ENCODE assay signal across 26 cellular contexts in genomic region chr3:14388200-14388599, GRCh38. TPM values are rescaled to one million over a fixed set of nuclear protein-coding genes. Genes with fewer than 3 reads are reported as not detected.
A peak's percentile ranks its signal among the peaks of the same experiment; 100 is the strongest.
DNase-seq lines count a peak whose midpoint lies in the region; ATAC-seq, FAIRE-seq and TF ChIP-seq lines count a peak whose summit lies in the region.
"Had no signal": no experiment of that assay in that cellular context is flagged by ENCODE, and none has a peak within 500 bp of the region (broad histone marks: within the 10 kb centered on the region; RNA-seq: fewer than 3 reads in every experiment).

No MANE protein-coding gene starts in this region.

- no peak for TF ChIP-seq RAD21 in HepG2 (CRISPR knock-in tag; IDR thresholded peaks at IDR 0.05)

- CTCF ChIA-PET in HepG2 (lab: Yijun Ruan, JAX; ENCODE audit: low intra/inter-chr PET ratio, low total read pairs) (no interaction called here), RWPE1 (lab: Yijun Ruan, JAX) (no interaction called here)

- H3K36me3 Mint-ChIP-seq in activated T-cell treated with anti-CD3 and anti-CD28 coated beads, Interleukin-2, amount 50 U/mL, for 24 hours (ENCODE audit: low read depth) = no peaks in the 10 kb centered on the region
- H3K36me3 Mint-ChIP-seq: CD8-positive, alpha-beta T cell; memory B cell; natural killer cell had no signal

- H3K4me1 ChIP-seq in right lobe of liver = peaks cover 0 to 11% (median 2%) of the 10 kb centered on the region in 4 donors
- H3K4me1 ChIP-seq in HepG2 (ENCODE audit: insufficient read depth, low read length) = peaks cover 7% of the 10 kb centered on the region; the same call in 1 of the 2 replicates
- H3K4me1 ChIP-seq in mesendoderm (ENCODE audit: control insufficient read depth, low read depth, low read length) = no peaks in the 10 kb centered on the region
- H3K4me1 ChIP-seq in upper lobe of right lung = peaks cover 17% of the 10 kb centered on the region
- H3K4me1 ChIP-seq: parathyroid adenoma had no signal

- H3K18ac ChIP-seq in mesendoderm (ENCODE audit: low read length) = peak overlapping the region; percentile 23

- H3K79me2 ChIP-seq in HepG2 (ENCODE audit: insufficient read depth, low read length) (no peaks in the 10 kb centered on the region), mesendoderm (ENCODE audit: control insufficient read depth, insufficient read depth, low read length) (no peaks in the 10 kb centered on the region)
- H3K79me2 ChIP-seq: parathyroid adenoma had no signal

- H2AFZ ChIP-seq in HepG2 (ENCODE audit: low read length) = no peak overlapping the region
- H2AFZ ChIP-seq: parathyroid adenoma had no signal

- H3K27ac Mint-ChIP-seq in activated T-cell treated with anti-CD3 and anti-CD28 coated beads, Interleukin-2, amount 50 U/mL, for 24 hours = no peak overlapping the region
- H3K27ac Mint-ChIP-seq: CD8-positive, alpha-beta T cell; memory B cell; natural killer cell; T-helper 2 cell treated with Interferon-gamma antibody and Interleukin-4, amounts not matched to agents 5 μg/mL and 100 μg/mL, for 36 hours had no signal

- no peak overlapping the region for H3K56ac ChIP-seq in mesendoderm (ENCODE audit: low read length)

- no peak for TF ChIP-seq POLR2A in right lobe of liver (IDR thresholded peaks at IDR 0.05)
- no peak for TF ChIP-seq POLR2A in HepG2 (IDR thresholded peaks at IDR 0.05; ENCODE audit: insufficient read depth in 1 of 2, low read depth in 2 of 2, low read length in 2 of 2)

- H3K4me3 ChIP-seq in right lobe of liver = no peak overlapping the region
- H3K4me3 ChIP-seq in HepG2 (replicated peaks in 1 of 3; ENCODE audit: insufficient read depth in 1 of 3, low read depth in 2 of 3, low read length in 3 of 3) = no peak overlapping the region
- H3K4me3 ChIP-seq in mesendoderm (ENCODE audit: low read length) = no peak overlapping the region
- no peak overlapping the region for H3K4me3 ChIP-seq in upper lobe of right lung
- H3K4me3 ChIP-seq: adrenal gland, esophagus squamous epithelium, sigmoid colon had no signal

- no peak for TF ChIP-seq EP300 in HepG2 (IDR thresholded peaks at IDR 0.05; ENCODE audit: low read depth in 2 of 2, low read length in 2 of 2)
- no peak for TF ChIP-seq EP300 in HepG2 (CRISPR knock-in tag; IDR thresholded peaks at IDR 0.05; ENCODE audit: borderline replicate concordance)

- no peaks in the 10 kb centered on the region for H4K20me1 ChIP-seq in HepG2 (ENCODE audit: insufficient read depth, low read length)

- no peak overlapping the region for H3K4ac ChIP-seq in mesendoderm (ENCODE audit: low read depth, low read length)

- BruUV-seq in HepG2 (replicated peaks; lab: Mats Ljungman, UMichigan) = no TSS peak

- H3K23ac ChIP-seq in mesendoderm (ENCODE audit: low read length) = no peak overlapping the region

- H3K79me1 ChIP-seq in mesendoderm (ENCODE audit: low read length) = no peaks in the 10 kb centered on the region

- H3K9ac ChIP-seq in HepG2 (ENCODE audit: insufficient read depth, low read depth, low read length) (no peak overlapping the region), mesendoderm (ENCODE audit: low read length) (no peak overlapping the region)
- H3K9ac ChIP-seq: parathyroid adenoma, SK-N-SH had no signal

- POLR2A ChIA-PET in HepG2 (lab: Yijun Ruan, JAX) = no interaction called here
- POLR2A ChIA-PET in RWPE1 (lab: Yijun Ruan, JAX; ENCODE audit: low non-redundant PET) = no interaction called here

- WGBS in right lobe of liver (ENCODE audit: insufficient coverage, low coverage, low lambda C conversion rate, missing lambda C conversion rate) = 30% methylated on average over 5 of the region's 5 CpGs
- 29% methylated on average over 5 of the region's 5 CpGs for WGBS in HepG2 (ENCODE audit: low lambda C conversion rate)
- WGBS in mesendoderm (ENCODE audit: extremely low coverage, insufficient coverage, low lambda C conversion rate) = no CpG with 5 or more reads among the region's 5 CpGs

- H3K4me2 ChIP-seq in HepG2 (ENCODE audit: low read depth, low read length) = no peak overlapping the region
- no peak overlapping the region for H3K4me2 ChIP-seq in mesendoderm (ENCODE audit: low read length)
- H3K4me2 ChIP-seq: SK-N-SH had no signal

- no peak for DNase-seq in right lobe of liver
- DNase-seq in HepG2 (ENCODE audit: low spot score) = no peak
- peak; percentile 65 for DNase-seq in RPMI8226
- no peak for DNase-seq in mesendoderm
- no peak for DNase-seq in upper lobe of right lung
- DNase-seq in RWPE1 (ENCODE audit: low spot score) = no peak
- no peak for DNase-seq in activated T-cell treated with anti-CD3 and anti-CD28 coated beads, Interleukin-2, amount 50 U/mL, for 24 hours
- DNase-seq: activated CD4-positive, alpha-beta T cell treated with anti-CD3 and anti-CD28 coated beads, Interleukin-2, amount 50 U/mL, for 4 hours; activated naive CD4-positive, alpha-beta T cell; adrenal gland; brain microvascular endothelial cell; CD8-positive, alpha-beta T cell; esophagus squamous epithelium; GDM1; glutamatergic neuron; natural killer cell; NCI-H1092 treated with DMSO at 0.1 percent for 48 hours; NCI-H510A treated with DMSO at 0.1 percent for 48 hours; sigmoid colon; SK-N-SH had no signal

- no peak overlapping the region for H2AK5ac ChIP-seq in mesendoderm (ENCODE audit: low read length)

- no peak overlapping the region for H2BK15ac ChIP-seq in mesendoderm (replicated peaks; ENCODE audit: low read depth)

- peaks cover 3% of the 10 kb centered on the region for H3K27me3 Mint-ChIP-seq in activated T-cell treated with anti-CD3 and anti-CD28 coated beads, Interleukin-2, amount 50 U/mL, for 24 hours

- H2BK5ac ChIP-seq in mesendoderm (ENCODE audit: low read length) = no peak overlapping the region

- in situ Hi-C loops in HepG2 (cut with HindIII; ENCODE audit: extremely low pct_ligation_motif_present, low pct_unique_long_range_greater_than_20kb) = no loop called here

- H3K9me3 Mint-ChIP-seq in activated T-cell treated with anti-CD3 and anti-CD28 coated beads, Interleukin-2, amount 50 U/mL, for 24 hours = no peaks in the 10 kb centered on the region
- H3K9me3 Mint-ChIP-seq: CD8-positive, alpha-beta T cell; natural killer cell; T-helper 2 cell treated with Interferon-gamma antibody and Interleukin-4, amounts not matched to agents 5 μg/mL and 100 μg/mL, for 36 hours had no signal

- H3K36me3 ChIP-seq in right lobe of liver (no peaks in the 10 kb centered on the region), HepG2 (replicated peaks in 1 of 2; ENCODE audit: control insufficient read depth in 1 of 2, insufficient read depth in 2 of 2, low read length in 2 of 2) (no peaks in the 10 kb centered on the region), mesendoderm (ENCODE audit: control insufficient read depth, insufficient read depth, low read length) (no peaks in the 10 kb centered on the region), upper lobe of right lung (no peaks in the 10 kb centered on the region)
- H3K36me3 ChIP-seq: adrenal gland, brain microvascular endothelial cell, esophagus squamous epithelium, sigmoid colon had no signal

- intact Hi-C loops in right lobe of liver (cut with DNase I) = no loop called here
- intact Hi-C loops in HepG2 (cut with micrococcal nuclease; ENCODE audit: unreplicated experiment) = no loop called here
- intact Hi-C loops in upper lobe of right lung (cut with DNase I) = no loop called here

- H4K5ac ChIP-seq in mesendoderm (ENCODE audit: low read length) = no peak overlapping the region

- no peak overlapping the region for H4K8ac ChIP-seq in mesendoderm (ENCODE audit: low read depth, low read length)

- TF ChIP-seq CTCF in right lobe of liver (IDR thresholded peaks at IDR 0.05) (no peak), HepG2 (CRISPR knock-in tag; IDR thresholded peaks at IDR 0.05) (no peak), upper lobe of right lung (IDR thresholded peaks at IDR 0.05) (no peak), RWPE1 (conservative IDR thresholded peaks at IDR 0.05; ENCODE audit: low read depth) (no peak)

- no peaks in the 10 kb centered on the region for H3K9me3 ChIP-seq in right lobe of liver
- no peaks in the 10 kb centered on the region for H3K9me3 ChIP-seq in HepG2 (ENCODE audit: low read length)
- H3K9me3 ChIP-seq in upper lobe of right lung = no peaks in the 10 kb centered on the region
- H3K9me3 ChIP-seq: adrenal gland, esophagus squamous epithelium, sigmoid colon, SK-N-SH had no signal

- peak in 3 of 4 donors; percentile 9 to 48 (median 32) for ATAC-seq in right lobe of liver
- no peak for ATAC-seq in HepG2
- ATAC-seq in upper lobe of right lung = peak; percentile 61
- ATAC-seq in GM18519 (IDR thresholded peaks at IDR 0.05; ENCODE audit: low FRiP score, unreplicated experiment) = no peak
- ATAC-seq: CD8-positive, alpha-beta T cell; natural killer cell had no signal

- no peak for FAIRE-seq in HepG2 (lab: Jason Lieb, UNC)
- FAIRE-seq: colon, urothelium cell line had no signal

- H2BK120ac ChIP-seq in mesendoderm (ENCODE audit: low read depth, low read length) = no peak overlapping the region

- H3K4me3 Mint-ChIP-seq in activated T-cell treated with anti-CD3 and anti-CD28 coated beads, Interleukin-2, amount 50 U/mL, for 24 hours = no peak overlapping the region
- H3K4me3 Mint-ChIP-seq: CD8-positive, alpha-beta T cell; memory B cell; natural killer cell; T-helper 2 cell treated with Interferon-gamma antibody and Interleukin-4, amounts not matched to agents 5 μg/mL and 100 μg/mL, for 36 hours had no signal

- H3K27ac ChIP-seq in right lobe of liver (no peak overlapping the region), HepG2 (ENCODE audit: extremely low read length, insufficient read depth, low read length) (no peak overlapping the region), mesendoderm (ENCODE audit: low read depth, low read length) (no peak overlapping the region), upper lobe of right lung (no peak overlapping the region), RWPE1 (no peak overlapping the region)
- H3K27ac ChIP-seq: adrenal gland, brain microvascular endothelial cell, esophagus squamous epithelium, parathyroid adenoma had no signal

- H3K27me3 ChIP-seq in right lobe of liver = no peaks in the 10 kb centered on the region
- H3K27me3 ChIP-seq in HepG2 (ENCODE audit: control insufficient read depth in 1 of 2, insufficient read depth in 2 of 2, low read length in 2 of 2) = peaks cover 6 to 28% of the 10 kb centered on the region in 2 experiments
- H3K27me3 ChIP-seq in mesendoderm (ENCODE audit: insufficient read depth, low read length, poor library complexity) = no peaks in the 10 kb centered on the region
- H3K27me3 ChIP-seq in upper lobe of right lung = no peaks in the 10 kb centered on the region
- H3K27me3 ChIP-seq: adrenal gland had no signal

- H3K4me1 Mint-ChIP-seq in activated T-cell treated with anti-CD3 and anti-CD28 coated beads, Interleukin-2, amount 50 U/mL, for 24 hours (ENCODE audit: low read depth) = no peaks in the 10 kb centered on the region
- H3K4me1 Mint-ChIP-seq: natural killer cell had no signal

RNA-seq across cellular contexts. Expression of gene SLC6A6, which starts 14.2 kb away (rescaled TPM):
- total RNA-seq in right lobe of liver (1 to 10 TPM; 1.5 to 8.2 (median 4.1) TPM), HepG2 (2016; rRNA removed; fragmentation: Illumina TruSeq; extraction: Trizol) (10.7 and 20.7 TPM in 2 replicates), upper lobe of right lung (54.3 TPM)
- 8.8 and 11.0 TPM in 2 replicates for total RNA-seq in HepG2 (2016; cell fraction: cytosol; rRNA removed; fragmentation: Illumina TruSeq; extraction: Trizol; ENCODE audit: low read depth)
- total RNA-seq in HepG2 (2016; cell fraction: insoluble cytoplasmic fraction; rRNA removed; fragmentation: Illumina TruSeq; extraction: Trizol) = 8.8 and 20.3 TPM in 2 replicates
- 5.1 and 5.2 TPM in 2 replicates for total RNA-seq in HepG2 (2016; cell fraction: membrane; rRNA removed; fragmentation: Illumina TruSeq; extraction: Trizol)
- 25.9 and 32.4 TPM in 2 replicates for total RNA-seq in HepG2 (2016; cell fraction: nucleus; rRNA removed; fragmentation: Illumina TruSeq; extraction: Trizol)
- polyA plus RNA-seq in HepG2 (2011; rRNA removed) = 14.1 and 15.4 TPM in 2 replicates
- 8.6 and 9.7 TPM in 2 replicates for polyA plus RNA-seq in HepG2 (2011; cell fraction: cytosol; rRNA removed)
- 33.2 and 41.8 TPM in 2 replicates for polyA plus RNA-seq in HepG2 (2011; cell fraction: nucleus; rRNA removed)
- polyA plus RNA-seq in HepG2 (2012) = 10.9 and 13.7 TPM in 2 replicates
- 0.76 and 1.2 TPM in 2 replicates for polyA plus RNA-seq in HepG2 (2016; cell fraction: cytosol; fragmentation: Illumina TruSeq; extraction: Trizol; ENCODE audit: low read depth)
- 5.9 and 6.8 TPM in 2 replicates for polyA plus RNA-seq in HepG2 (2016; cell fraction: insoluble cytoplasmic fraction; fragmentation: Illumina TruSeq; extraction: Trizol; ENCODE audit: low read depth)
- 1.5 and 1.7 TPM in 2 replicates for polyA plus RNA-seq in HepG2 (2016; cell fraction: membrane; fragmentation: Illumina TruSeq; extraction: Trizol; ENCODE audit: low read depth)
- polyA plus RNA-seq in HepG2 (2016; cell fraction: nucleus; fragmentation: Illumina TruSeq; extraction: Trizol; ENCODE audit: insufficient read depth, low read depth) = 35.4 and 36.8 TPM in 2 replicates
- polyA minus RNA-seq in HepG2 (2011; rRNA and poly(A)+ RNA removed; ENCODE audit: low replicate concordance) = 52.1 and 83.7 TPM in 2 replicates
- polyA minus RNA-seq in HepG2 (2011; cell fraction: cytosol; rRNA and poly(A)+ RNA removed) = 14.3 and 18.8 TPM in 2 replicates
- 28.2 and 33.0 TPM in 2 replicates for polyA minus RNA-seq in HepG2 (2011; cell fraction: nucleus; rRNA and poly(A)+ RNA removed)
- 50.8 TPM for polyA plus RNA-seq in mesendoderm (2013, experiment 1 of 2)
- polyA plus RNA-seq in mesendoderm (2013, experiment 2 of 2) = 51.5 TPM

Comparison
In these comparisons a context has a peak if more than half of its experiments do, and no peak if none do; other contexts are left out.
1. ATAC-seq: peak in right lobe of liver (3 of 4) and upper lobe of right lung (single experiment); none in HepG2 (single experiment) and GM18519 (single experiment).